In the genomic region with DNA sequence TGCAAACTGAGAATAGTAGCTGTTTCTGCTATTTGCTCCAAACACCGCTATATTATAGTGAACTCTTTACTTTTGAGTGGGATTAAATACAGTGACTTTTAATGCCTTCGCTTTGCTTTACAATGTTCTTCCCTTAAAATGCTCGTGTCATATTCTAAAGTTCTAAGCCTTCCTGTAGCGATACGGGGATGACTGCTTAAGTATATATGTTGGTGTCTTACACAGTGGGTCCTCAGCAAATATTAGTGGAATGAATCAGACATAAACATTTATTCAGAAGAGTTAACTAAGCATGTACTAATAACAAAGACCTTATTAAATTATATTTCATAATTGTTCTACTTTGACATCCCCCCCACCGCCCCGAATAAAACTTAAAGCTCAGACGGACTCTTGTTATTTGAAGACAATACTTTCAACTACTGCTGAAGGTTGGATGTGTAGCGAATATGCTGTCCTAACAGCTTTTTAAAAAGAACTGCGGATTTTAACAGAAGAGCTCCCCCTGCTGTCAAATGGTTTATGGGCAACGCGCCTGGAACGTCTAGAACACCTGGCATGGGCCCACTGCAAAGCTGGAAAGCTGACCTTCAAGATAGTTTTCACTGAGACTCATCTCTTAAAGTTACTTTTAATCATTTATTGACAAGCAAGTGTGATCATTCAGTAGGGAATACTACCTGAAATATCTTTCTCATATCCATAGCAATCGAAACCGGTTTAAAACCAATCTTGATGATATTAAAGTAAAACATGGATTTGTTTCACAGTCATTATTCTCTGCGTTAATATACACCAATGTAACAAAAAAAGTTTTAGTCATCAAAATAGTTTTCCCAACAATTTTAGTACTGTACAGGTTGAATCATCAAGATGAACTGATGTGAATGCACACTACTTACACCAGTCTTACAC, we compare ENCODE assay signal across 8 cellular contexts.
A peak's percentile ranks its signal among the peaks of the same experiment; 100 is the strongest.
DNase-seq lines count a peak whose midpoint lies in the region; ATAC-seq and TF ChIP-seq lines count a peak whose summit lies in the region.

No MANE protein-coding gene starts in this region.

- CTCF ChIA-PET in A673 (lab: Charles Lee) = interaction anchor here (0.5 to 1.2 kb wide), 6 partner anchors 13 to 397 kb away, joined by 3 to 13 read pairs (median 4); no protein-coding TSS in a partner anchor

- H3K27ac ChIP-seq in A673 (ENCODE audit: low read depth, low read length, poor library complexity, severe bottlenecking) (peak overlapping the region; percentile 99), RWPE2 (ENCODE audit: poor library complexity, severe bottlenecking) (peak overlapping the region; percentile 65), foreskin keratinocyte (peak overlapping the region; percentile 94)

- peak overlapping the region; percentile 95 for H3K4me3 Mint-ChIP-seq in neural crest cell

- H3K4me3 ChIP-seq in A673 (ENCODE audit: low read depth, low read length, poor library complexity, severe bottlenecking) (peak overlapping the region; percentile 69), Loucy (ENCODE audit: low read length, poor library complexity, severe bottlenecking) (peak overlapping the region; percentile 91), RWPE2 (ENCODE audit: severe bottlenecking) (peak overlapping the region; percentile 68)

- H3K9ac ChIP-seq in Loucy (ENCODE audit: low read depth, low read length, poor library complexity, severe bottlenecking) = peak overlapping the region; percentile 97

- no peak overlapping the region for H3K27ac Mint-ChIP-seq in neural crest cell (ENCODE audit: unreplicated experiment)

- H3K4me2 ChIP-seq in Loucy (ENCODE audit: low read depth, low read length, poor library complexity, severe bottlenecking) = peak overlapping the region; percentile 96

- ATAC-seq in GM18867 (IDR thresholded peaks at IDR 0.05; ENCODE audit: unreplicated experiment) (peak; percentile 28), RWPE2 (ENCODE audit: low read depth) (peak; percentile 58), foreskin keratinocyte (peak; percentile 38)
- ATAC-seq in stimulated activated naive CD8-positive, alpha-beta T cell treated with anti-CD3 and anti-CD28 coated beads, Interleukin-15, Interleukin-2, amounts not matched to agents 100 U/mL and 50 U/mL, for 24 hours = no peak

- no peaks in the 10 kb centered on the region for H4K20me1 ChIP-seq in Loucy (ENCODE audit: insufficient read depth, low read length, poor library complexity, severe bottlenecking)

- H3K36me3 ChIP-seq in A673 (ENCODE audit: insufficient read depth, low read length, poor library complexity, severe bottlenecking) = no peaks in the 10 kb centered on the region
- no peaks in the 10 kb centered on the region for H3K36me3 ChIP-seq in Loucy (ENCODE audit: insufficient read depth, low read length)
- H3K36me3 ChIP-seq in RWPE2 (ENCODE audit: low read depth) = no peaks in the 10 kb centered on the region

- peaks cover 27% of the 10 kb centered on the region for H3K4me1 Mint-ChIP-seq in neural crest cell

- H2AFZ ChIP-seq in Loucy (ENCODE audit: low read length) = peak overlapping the region; percentile 34; the same call in 1 of the 2 replicates

- H3K9me3 Mint-ChIP-seq in neural crest cell = peaks cover 2% of the 10 kb centered on the region

- H3K9me2 ChIP-seq in Loucy (replicated peaks; ENCODE audit: low read depth, low read length) = no peaks in the 10 kb centered on the region

- peaks cover 19% of the 10 kb centered on the region for H3K27me3 Mint-ChIP-seq in neural crest cell (ENCODE audit: low read depth)

- H3F3A ChIP-seq in Loucy (ENCODE audit: low read depth) = no peaks in the 10 kb centered on the region

- intact Hi-C loops in A673 (cut with micrococcal nuclease; ENCODE audit: unreplicated experiment) = loop anchor here (1.0 kb wide), 2 partner anchors 176 to 396 kb away; no protein-coding TSS in a partner anchor

- H3K36me3 Mint-ChIP-seq in neural crest cell (ENCODE audit: low read depth) = no peaks in the 10 kb centered on the region

- H3K4me1 ChIP-seq in A673 (ENCODE audit: insufficient read depth, low read length, poor library complexity, severe bottlenecking) (peaks cover 5% of the 10 kb centered on the region), Loucy (ENCODE audit: insufficient read depth, low read length, poor library complexity, severe bottlenecking) (peaks cover 33% of the 10 kb centered on the region), RWPE2 (ENCODE audit: insufficient read depth, poor library complexity, severe bottlenecking) (no peaks in the 10 kb centered on the region), foreskin keratinocyte (no peaks in the 10 kb centered on the region)

- H3K9me3 ChIP-seq in A673 (ENCODE audit: low read depth, low read length, poor library complexity, severe bottlenecking) (no peaks in the 10 kb centered on the region), Loucy (ENCODE audit: insufficient read depth, low read depth, low read length) (no peaks in the 10 kb centered on the region), RWPE2 (ENCODE audit: severe bottlenecking) (no peaks in the 10 kb centered on the region)

- H3K79me2 ChIP-seq in Loucy (ENCODE audit: insufficient read depth, low read length) = peaks cover 9% of the 10 kb centered on the region; the same call in 1 of the 2 replicates

- H3K27me3 ChIP-seq in A673 (replicated peaks; ENCODE audit: insufficient read depth, low read depth, low read length, poor library complexity) (no peaks in the 10 kb centered on the region), Loucy (ENCODE audit: insufficient read depth, low read length, poor library complexity, severe bottlenecking) (no peaks in the 10 kb centered on the region), RWPE2 (ENCODE audit: insufficient read depth, poor library complexity, severe bottlenecking) (no peaks in the 10 kb centered on the region), foreskin keratinocyte (no peaks in the 10 kb centered on the region)

- POLR2A ChIA-PET in A673 (lab: Charles Lee; ENCODE audit: low non-redundant PET) = interaction anchor here (0.6 kb wide), 2 partner anchors 302 to 1631 kb away, joined by 3 to 4 read pairs; no protein-coding TSS in a partner anchor

- TF ChIP-seq CTCF in A673 (conservative IDR thresholded peaks at IDR 0.05; ENCODE audit: low read depth, low read length) (peak; percentile 90), Loucy (conservative IDR thresholded peaks at IDR 0.05; ENCODE audit: low read length) (peak; percentile 96), RWPE2 (IDR thresholded peaks at IDR 0.05; ENCODE audit: poor library complexity, severe bottlenecking) (peak; percentile 77), foreskin keratinocyte (conservative IDR thresholded peaks at IDR 0.05) (peak; percentile 97), neural crest cell (conservative IDR thresholded peaks at IDR 0.05) (peak; percentile 99)

- no TSS peak for BruUV-seq in A673 (replicated peaks; lab: Mats Ljungman, UMichigan)

- DNase-seq in A673 (ENCODE audit: low spot score) (peak; percentile 91), RWPE2 (ENCODE audit: low spot score) (no peak), foreskin keratinocyte (peak; percentile 50 to 75), neural crest cell (ENCODE audit: low read depth, low spot score) (peak; percentile 80)
- DNase-seq in activated effector memory CD4-positive, alpha-beta T cell treated with Interleukin-2 at 50 U/mL for 16 hours = peak; percentile 65
- peak; percentile 77 for DNase-seq in stimulated activated naive CD8-positive, alpha-beta T cell treated with anti-CD3 and anti-CD28 coated beads, Interleukin-15, Interleukin-2, amounts not matched to agents 100 U/mL and 50 U/mL, for 24 hours
